In the genomic region with DNA sequence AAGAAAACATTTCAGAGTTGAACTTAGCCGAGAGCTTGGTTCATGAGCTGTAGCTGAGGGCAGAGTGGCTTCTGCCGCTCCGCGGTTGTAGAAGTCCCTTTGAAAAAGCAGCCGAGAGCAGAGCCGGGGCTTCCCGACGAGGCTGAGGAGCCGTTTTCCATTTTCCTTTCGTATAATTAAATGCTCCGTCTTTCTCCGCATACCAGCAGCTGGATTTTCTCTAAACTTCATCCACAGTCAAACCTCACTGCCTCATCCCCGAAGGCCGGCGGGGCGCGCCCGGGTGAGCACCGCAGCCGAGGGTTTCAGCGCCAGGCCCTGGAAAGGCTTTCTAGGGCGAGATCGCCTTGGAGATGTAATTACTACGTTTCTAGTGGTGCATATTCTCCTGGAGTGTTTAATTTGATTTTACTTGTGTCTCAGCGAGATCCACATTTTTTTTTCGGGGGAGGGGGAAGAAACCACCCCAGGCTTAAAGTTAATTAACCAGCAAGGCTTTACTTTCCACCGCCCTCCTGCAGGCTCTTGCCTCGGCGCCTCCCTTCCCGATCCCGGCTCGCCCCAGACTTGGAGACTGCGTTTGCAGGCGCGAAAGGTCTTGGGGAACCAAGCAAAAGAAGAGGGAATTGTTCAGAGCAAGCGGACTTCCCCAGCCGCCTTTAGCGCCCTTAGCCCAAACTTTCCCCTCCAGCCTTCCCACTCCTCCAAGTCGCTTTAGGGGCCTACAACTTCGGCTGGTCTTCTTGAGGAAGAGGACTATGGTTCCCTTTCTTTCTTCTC, we compare ENCODE assay signal across 1 cellular context.
TF ChIP-seq lines count a peak whose summit lies in the region.

No MANE protein-coding gene starts in this region.

TF ChIP-seq in H1, 55 proteins besides CTCF, POLR2A, EP300 and RAD21:
- TF ChIP-seq CBX8 (IDR thresholded peaks at IDR 0.05; ENCODE audit: borderline replicate concordance, low read depth, low read length), result peak; percentile 45; the same call in 1 of the 2 replicates
- peak; percentile 100 for TF ChIP-seq SUZ12 (IDR thresholded peaks at IDR 0.05; ENCODE audit: low read length)
- no peak for TF ChIP-seq SIN3A (conservative IDR thresholded peaks at IDR 0.05 in 1 of 2, IDR thresholded peaks at IDR 0.05 in 1 of 2; ENCODE audit: low read depth in 1 of 2, low read length in 2 of 2)
- TF ChIP-seq GABPA (IDR thresholded peaks at IDR 0.05; ENCODE audit: borderline replicate concordance, insufficient read depth, low read length), result no peak
- peak; percentile 89 for TF ChIP-seq RNF2 (IDR thresholded peaks at IDR 0.05; ENCODE audit: borderline replicate concordance, low read depth, low read length, missing control alignments, poor library complexity, severe bottlenecking)
- no peak for TF ChIP-seq NANOG (IDR thresholded peaks at IDR 0.05; ENCODE audit: insufficient read depth, low read depth, low read length, poor library complexity, severe bottlenecking)
- peak; percentile 99 for TF ChIP-seq EZH2 (IDR thresholded peaks at IDR 0.05; ENCODE audit: low read depth, low read length, severe bottlenecking)
- TF ChIP-seq, protein P1, sequence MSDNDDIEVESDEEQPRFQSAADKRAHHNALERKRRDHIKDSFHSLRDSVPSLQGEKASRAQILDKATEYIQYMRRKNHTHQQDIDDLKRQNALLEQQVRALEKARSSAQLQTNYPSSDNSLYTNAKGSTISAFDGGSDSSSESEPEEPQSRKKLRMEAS (IDR thresholded peaks at IDR 0.05), result no peak
